ENCODE assay signal across 25 cellular contexts in genomic region chr9:81537964-81538363, GRCh38.
"Had no signal": no experiment of that assay in that cellular context is flagged by ENCODE, and none has a peak within 500 bp of the region (broad histone marks: within the 10 kb centered on the region; RNA-seq: fewer than 3 reads in every experiment).

No MANE protein-coding gene starts in this region.

- H3K9ac ChIP-seq: KMS-11 had no signal

- H3K9me3 Mint-ChIP-seq: activated naive CD8-positive, alpha-beta T cell treated with anti-CD3 and anti-CD28 coated beads, Interleukin-2, amount 50 U/mL, for 24 hours; activated T-cell treated with anti-CD3 and anti-CD28 coated beads, Interleukin-2, amount 50 U/mL, for 24 hours; activated T-helper 1 cell treated with anti-CD3 and anti-CD28 coated beads, Interleukin-12 subunit alpha, Interleukin-12 subunit beta, Interleukin-2, Interleukin-4 antibody, amounts not matched to agents 30 ng/mL and 10 ng/mL and 1 ng/mL, durations not matched to agents 14 hours and 24 hours and 36 hours; T-helper 1 cell treated with Interleukin-12 subunit alpha and Interleukin-12 subunit beta and Interleukin-4 antibody, amounts not matched to agents 30 μg/mL and 1 μg/mL, for 36 hours had no signal

- H3K4me2 ChIP-seq: KMS-11 had no signal

- H3K4me1 Mint-ChIP-seq: activated naive CD8-positive, alpha-beta T cell treated with anti-CD3 and anti-CD28 coated beads, Interleukin-2, amount 50 U/mL, for 24 hours had no signal

- ATAC-seq: activated CD4-positive, CD25-positive, alpha-beta regulatory T cell treated with anti-CD3 and anti-CD28 coated beads, Interleukin-2, amount 50 U/mL, for 24 hours; activated CD8-positive, alpha-beta T cell treated with anti-CD3 and anti-CD28 coated beads, Interleukin-2, amount 10 ng/mL, durations not matched to agents 7 days and 5 days; activated naive CD4-positive, alpha-beta T cell treated with anti-CD3 and anti-CD28 coated beads, Interleukin-2, amount 50 U/mL, for 72 hours; activated naive CD8-positive, alpha-beta T cell treated with anti-CD3 and anti-CD28 coated beads, Interleukin-2, amount 50 U/mL, for 24 hours had no signal

- H3K4me3 ChIP-seq: cardiac muscle cell, Peyer's patch, SJCRH30 had no signal

- H3K27me3 ChIP-seq: brain microvascular endothelial cell, Peyer's patch, SJCRH30 had no signal

- H3K9me3 ChIP-seq: Peyer's patch, SJCRH30 had no signal

- H3K36me3 ChIP-seq: brain microvascular endothelial cell, cardiac muscle cell, Peyer's patch, SJCRH30 had no signal

- H3K27ac Mint-ChIP-seq: activated CD8-positive, alpha-beta T cell treated with anti-CD3 and anti-CD28 coated beads, Interleukin-2, amount 10 ng/mL, durations not matched to agents 7 days and 5 days; activated naive CD4-positive, alpha-beta T cell treated with anti-CD3 and anti-CD28 coated beads, Interleukin-2, amount 50 U/mL, for 72 hours; activated naive CD8-positive, alpha-beta T cell treated with anti-CD3 and anti-CD28 coated beads, Interleukin-2, amount 50 U/mL, for 24 hours; activated T-cell treated with anti-CD3 and anti-CD28 coated beads, Interleukin-2, amount 50 U/mL, for 24 hours; activated T-helper 1 cell treated with anti-CD3 and anti-CD28 coated beads, Interleukin-12 subunit alpha, Interleukin-12 subunit beta, Interleukin-2, Interleukin-4 antibody, amounts not matched to agents 30 ng/mL and 10 ng/mL and 1 ng/mL, durations not matched to agents 14 hours and 24 hours and 36 hours; T-helper 1 cell treated with Interleukin-12 subunit alpha and Interleukin-12 subunit beta and Interleukin-4 antibody, amounts not matched to agents 30 μg/mL and 1 μg/mL, for 36 hours had no signal

- H3K27me3 Mint-ChIP-seq: activated naive CD8-positive, alpha-beta T cell treated with anti-CD3 and anti-CD28 coated beads, Interleukin-2, amount 50 U/mL, for 24 hours; activated T-cell treated with anti-CD3 and anti-CD28 coated beads, Interleukin-2, amount 50 U/mL, for 24 hours had no signal

- H3K36me3 Mint-ChIP-seq: activated naive CD4-positive, alpha-beta T cell treated with anti-CD3 and anti-CD28 coated beads, Interleukin-2, amount 50 U/mL, for 72 hours had no signal

- H3K4me3 Mint-ChIP-seq: activated CD8-positive, alpha-beta T cell treated with anti-CD3 and anti-CD28 coated beads, Interleukin-2, amount 10 ng/mL, durations not matched to agents 7 days and 5 days; activated naive CD8-positive, alpha-beta T cell treated with anti-CD3 and anti-CD28 coated beads, Interleukin-2, amount 50 U/mL, for 24 hours; activated T-cell treated with anti-CD3 and anti-CD28 coated beads, Interleukin-2, amount 50 U/mL, for 24 hours; activated T-helper 1 cell treated with anti-CD3 and anti-CD28 coated beads, Interleukin-12 subunit alpha, Interleukin-12 subunit beta, Interleukin-2, Interleukin-4 antibody, amounts not matched to agents 30 ng/mL and 10 ng/mL and 1 ng/mL, durations not matched to agents 14 hours and 24 hours and 36 hours; T-helper 1 cell treated with Interleukin-12 subunit alpha and Interleukin-12 subunit beta and Interleukin-4 antibody, amounts not matched to agents 30 μg/mL and 1 μg/mL, for 36 hours had no signal

- H3K27ac ChIP-seq: brain microvascular endothelial cell, cardiac muscle cell, KMS-11, Peyer's patch, RWPE1, SJCRH30 had no signal

- DNase-seq: activated CD4-positive, alpha-beta T cell treated with anti-CD3 and anti-CD28 coated beads for 48 hours; activated CD4-positive, alpha-beta T cell treated with anti-CD3 and anti-CD28 coated beads, Interleukin-2, amount 50 U/mL, for 4 hours; activated CD8-positive, alpha-beta T cell treated with anti-CD3 and anti-CD28 coated beads, Interleukin-2, amount 10 ng/mL, durations not matched to agents 7 days and 5 days; activated effector memory CD4-positive, alpha-beta T cell treated with Interleukin-2 at 50 U/mL for 16 hours; activated naive CD4-positive, alpha-beta T cell treated with Interleukin-2 at 50 U/mL for 16 hours; activated naive CD8-positive, alpha-beta T cell treated with anti-CD3 and anti-CD28 coated beads, Interleukin-2, amount 50 U/mL, for 24 hours; activated T-cell treated with anti-CD3 and anti-CD28 coated beads, Interleukin-2, amount 50 U/mL, for 24 hours; amygdala; brain microvascular endothelial cell; MV-4-11; NCI-H1092 treated with DMSO at 0.1 percent for 48 hours; NCI-H1417 treated with DMSO at 0.1 percent for 48 hours; NCI-H1694; NCI-H2029; NCI-H510A treated with DMSO at 0.1 percent for 48 hours; Peyer's patch; Right ventricle myocardium superior; SJCRH30 had no signal

- H3K4me1 ChIP-seq: Peyer's patch had no signal
